22 cellular contexts compared by ENCODE assay signal in genomic region chr19:34757441-34757840, GRCh38. TPM values are rescaled to one million over a fixed set of nuclear protein-coding genes. Genes with fewer than 3 reads are reported as not detected.
DNase-seq lines count a peak whose midpoint lies in the region; ATAC-seq and TF ChIP-seq lines count a peak whose summit lies in the region.
"Had no signal": no experiment of that assay in that cellular context is flagged by ENCODE, and none has a peak within 500 bp of the region (broad histone marks: within the 10 kb centered on the region; RNA-seq: fewer than 3 reads in every experiment).

No MANE protein-coding gene starts in this region.

- peaks cover 3 to 29% (median 23%) of the 10 kb centered on the region in 4 donors for H3K36me3 ChIP-seq in liver (ENCODE audit: control insufficient read depth in 4 of 4, insufficient read depth in 3 of 4, low read depth in 1 of 4, low read length in 3 of 4)
- H3K36me3 ChIP-seq in right lobe of liver = peaks cover 0 to 15% (median 0%) of the 10 kb centered on the region in 4 donors
- H3K36me3 ChIP-seq in HEK293 (ENCODE audit: control insufficient read depth in 2 of 2, insufficient read depth in 1 of 2, low read length in 2 of 2) = peaks cover 0 to 12% of the 10 kb centered on the region in 2 experiments; a peak in 1 of 3 replicates
- H3K36me3 ChIP-seq in adipocyte (ENCODE audit: control insufficient read depth, insufficient read depth, low read length, severe bottlenecking) = peaks cover 74% of the 10 kb centered on the region

- POLR2A ChIA-PET in HEK293 (lab: Yijun Ruan, JAX) = no interaction called here

- TF ChIP-seq CTCF in liver (IDR thresholded peaks at IDR 0.05; ENCODE audit: low read depth, low read length, missing input control) (no peak), right lobe of liver (IDR thresholded peaks at IDR 0.05) (no peak), HEK293 (tag by site-specific recombination; IDR thresholded peaks at IDR 0.05) (no peak), coronary artery (IDR thresholded peaks at IDR 0.05) (no peak)

- no peak for TF ChIP-seq POLR2A in right lobe of liver (IDR thresholded peaks at IDR 0.05)

- H3K27me3 ChIP-seq in liver (ENCODE audit: control insufficient read depth in 4 of 4, insufficient read depth in 4 of 4, low read length in 3 of 4) (no peaks in the 10 kb centered on the region), right lobe of liver (no peaks in the 10 kb centered on the region), adipocyte (replicated peaks; ENCODE audit: control insufficient read depth, insufficient read depth, low read length) (no peaks in the 10 kb centered on the region)

- ATAC-seq in right lobe of liver (no peak), GM21825 (IDR thresholded peaks at IDR 0.05; ENCODE audit: unreplicated experiment) (no peak)
- ATAC-seq: GM12878 had no signal

- 97% methylated on average over 4 of the region's 4 CpGs for whole genome bisulfite sequencing in liver
- WGBS in right lobe of liver (ENCODE audit: insufficient coverage, low coverage, low lambda C conversion rate, missing lambda C conversion rate) = 92% methylated on average over 4 of the region's 4 CpGs

- H3K4me1 ChIP-seq in liver (ENCODE audit: control insufficient read depth in 4 of 4, insufficient read depth in 4 of 4, low read length in 3 of 4) = no peaks in the 10 kb centered on the region
- no peaks in the 10 kb centered on the region for H3K4me1 ChIP-seq in right lobe of liver
- H3K4me1 ChIP-seq in HEK293 (ENCODE audit: control insufficient read depth, insufficient read depth, low read length) = no peaks in the 10 kb centered on the region
- H3K4me1 ChIP-seq in adipocyte (ENCODE audit: control insufficient read depth, insufficient read depth, low read length) = no peaks in the 10 kb centered on the region

- H3K4me3 ChIP-seq in liver (ENCODE audit: low read depth in 1 of 3, low read length in 3 of 3) = peak overlapping the region in 2 of 3 donors; percentile 54 to 60
- no peak overlapping the region for H3K4me3 ChIP-seq in right lobe of liver
- no peak overlapping the region for H3K4me3 ChIP-seq in HEK293 (ENCODE audit: low read depth, low read length)
- peak overlapping the region; percentile 70 for H3K4me3 ChIP-seq in adipocyte (ENCODE audit: low read length)
- no peak overlapping the region for H3K4me3 ChIP-seq in coronary artery
- H3K4me3 ChIP-seq: GM12878 had no signal

- CTCF ChIA-PET in HEK293 (lab: Yijun Ruan, JAX) = no interaction called here

- H3K27ac ChIP-seq in liver (ENCODE audit: low read depth in 1 of 2, low read length in 2 of 2) = no peak overlapping the region
- no peak overlapping the region for H3K27ac ChIP-seq in right lobe of liver
- H3K27ac ChIP-seq in HEK293 (ENCODE audit: extremely low read depth, low read depth, low read length) = no peak overlapping the region
- no peak overlapping the region for H3K27ac ChIP-seq in coronary artery
- H3K27ac ChIP-seq: 22Rv1 had no signal

- H3K9ac ChIP-seq in liver (ENCODE audit: low read depth in 1 of 2, low read length in 2 of 2) (no peak overlapping the region), adipocyte (ENCODE audit: low read length) (no peak overlapping the region)

- DNase-seq in right lobe of liver = no peak
- DNase-seq in adipocyte (ENCODE audit: low read depth) = no peak
- no peak for DNase-seq in nucleus accumbens (lab: John Stamatoyannopoulos, UW)
- no peak for DNase-seq in coronary artery (ENCODE audit: low spot score)
- DNase-seq: AML-193; C1 segment of cervical spinal cord; CD4-positive, alpha-beta memory T cell; CD4-positive, CD25-positive, alpha-beta regulatory T cell; CD8-positive, alpha-beta memory T cell; COR-L47; DMS 273 treated with DMSO at 0.1 percent for 48 hours; DMS153; DMS53; DMS79; DND-41; EL; GDM1 had no signal

- H3K9me3 ChIP-seq in liver (ENCODE audit: control insufficient read depth in 4 of 4, low read length in 3 of 4) (peaks cover 41 to 83% (median 78%) of the 10 kb centered on the region in 4 donors), right lobe of liver (peaks cover 7 to 67% (median 29%) of the 10 kb centered on the region in 4 donors), HEK293 (ENCODE audit: control insufficient read depth, insufficient read depth, low read depth, low read length) (peaks cover 63% of the 10 kb centered on the region), adipocyte (ENCODE audit: control insufficient read depth, low read length) (peaks cover 100% of the 10 kb centered on the region)

- TF ChIP-seq RAD21 in liver (IDR thresholded peaks at IDR 0.05) = no peak

- intact Hi-C loops in right lobe of liver (cut with DNase I) = no loop called here

TF ChIP-seq in liver, 16 proteins besides CTCF, POLR2A, EP300 and RAD21 (continues in another document):
- TF ChIP-seq, protein P1, sequence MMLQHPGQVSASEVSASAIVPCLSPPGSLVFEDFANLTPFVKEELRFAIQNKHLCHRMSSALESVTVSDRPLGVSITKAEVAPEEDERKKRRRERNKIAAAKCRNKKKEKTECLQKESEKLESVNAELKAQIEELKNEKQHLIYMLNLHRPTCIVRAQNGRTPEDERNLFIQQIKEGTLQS (IDR thresholded peaks at IDR 0.05) = no peak
- TF ChIP-seq RXRA (IDR thresholded peaks at IDR 0.05) (no peak), HNF4G (IDR thresholded peaks at IDR 0.05) (no peak), FOXA2 (IDR thresholded peaks at IDR 0.05) (no peak), FOXA1 (IDR thresholded peaks at IDR 0.05) (no peak), NR2F2 (IDR thresholded peaks at IDR 0.05) (no peak), EGR1 (IDR thresholded peaks at IDR 0.05; ENCODE audit: low read depth in 2 of 2) (no peak), JUND (IDR thresholded peaks at IDR 0.05) (no peak)
- TF ChIP-seq, protein P2, sequence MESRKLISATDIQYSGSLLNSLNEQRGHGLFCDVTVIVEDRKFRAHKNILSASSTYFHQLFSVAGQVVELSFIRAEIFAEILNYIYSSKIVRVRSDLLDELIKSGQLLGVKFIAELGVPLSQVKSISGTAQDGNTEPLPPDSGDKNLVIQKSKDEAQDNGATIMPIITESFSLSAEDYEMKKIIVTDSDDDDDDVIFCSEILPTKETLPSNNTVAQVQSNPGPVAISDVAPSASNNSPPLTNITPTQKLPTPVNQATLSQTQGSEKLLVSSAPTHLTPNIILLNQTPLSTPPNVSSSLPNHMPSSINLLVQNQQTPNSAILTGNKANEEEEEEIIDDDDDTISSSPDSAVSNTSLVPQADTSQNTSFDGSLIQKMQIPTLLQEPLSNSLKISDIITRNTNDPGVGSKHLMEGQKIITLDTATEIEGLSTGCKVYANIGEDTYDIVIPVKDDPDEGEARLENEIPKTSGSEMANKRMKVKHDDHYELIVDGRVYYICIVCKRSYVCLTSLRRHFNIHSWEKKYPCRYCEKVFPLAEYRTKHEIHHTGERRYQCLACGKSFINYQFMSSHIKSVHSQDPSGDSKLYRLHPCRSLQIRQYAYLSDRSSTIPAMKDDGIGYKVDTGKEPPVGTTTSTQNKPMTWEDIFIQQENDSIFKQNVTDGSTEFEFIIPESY (IDR thresholded peaks at IDR 0.05) = no peak
- TF ChIP-seq, protein P3, sequence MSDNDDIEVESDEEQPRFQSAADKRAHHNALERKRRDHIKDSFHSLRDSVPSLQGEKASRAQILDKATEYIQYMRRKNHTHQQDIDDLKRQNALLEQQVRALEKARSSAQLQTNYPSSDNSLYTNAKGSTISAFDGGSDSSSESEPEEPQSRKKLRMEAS (IDR thresholded peaks at IDR 0.05) = no peak

TF ChIP-seq in HEK293, 187 proteins besides CTCF, POLR2A, EP300 and RAD21 (continues in another document):
- 0 out of 2 replicates have a peak, but pooled peaks have one; percentile 42 for TF ChIP-seq ZNF692 (tag by site-specific recombination; IDR thresholded peaks at IDR 0.05)
- no peak for TF ChIP-seq GLIS2 (tag by site-specific recombination; IDR thresholded peaks at IDR 0.05)
- TF ChIP-seq ZNF335 (tag by site-specific recombination; conservative IDR thresholded peaks at IDR 0.05) = peak; percentile 86
- peak; percentile 64 for TF ChIP-seq ZNF660 (tag by site-specific recombination; IDR thresholded peaks at IDR 0.05)
- peak; percentile 87 for TF ChIP-seq SCRT2 (tag by site-specific recombination; IDR thresholded peaks at IDR 0.05)
- peak; percentile 39; the same call in 1 of the 2 replicates for TF ChIP-seq ZNF133 (tag by site-specific recombination; IDR thresholded peaks at IDR 0.05)
- TF ChIP-seq ZBTB10 (tag by site-specific recombination; IDR thresholded peaks at IDR 0.05) = 0 out of 2 replicates have a peak, but pooled peaks have one; percentile 11

RNA-seq across cellular contexts. Expression of gene ZNF599, which starts 15.6 kb away (rescaled TPM):
- total RNA-seq in liver = 1 to 10 TPM; 2.1 to 2.6 TPM
- 1 to 10 TPM; 1.5 to 2.1 TPM for polyA plus RNA-seq in liver
- total RNA-seq in right lobe of liver = 1 to 10 TPM; 1.5 to 4.6 (median 2.3) TPM

RNA-seq across cellular contexts. Expression of gene ZNF181, which starts 23.4 kb away (rescaled TPM):
- 10 to 100 TPM in 1 of 2 donors, 1 to 10 TPM in 1; 9.6 to 15.2 TPM for total RNA-seq in liver
- 10 to 100 TPM in 1 of 2 donors, 1 to 10 TPM in 1; 8.9 to 10.4 TPM for polyA plus RNA-seq in liver
- 10 to 100 TPM in 1 of 6 experiments, 1 to 10 TPM in 5; 5.3 to 10.1 (median 8.0) TPM for total RNA-seq in right lobe of liver

Comparison
In these comparisons a context has a peak if more than half of its experiments do, and no peak if none do; other contexts are left out.
1. H3K4me3 ChIP-seq: peak in liver (2 of 3) and adipocyte (single experiment); none in right lobe of liver (0 of 3), HEK293 (single experiment) and coronary artery (single experiment).